6 cellular contexts compared by ENCODE assay signal in the genomic region with DNA sequence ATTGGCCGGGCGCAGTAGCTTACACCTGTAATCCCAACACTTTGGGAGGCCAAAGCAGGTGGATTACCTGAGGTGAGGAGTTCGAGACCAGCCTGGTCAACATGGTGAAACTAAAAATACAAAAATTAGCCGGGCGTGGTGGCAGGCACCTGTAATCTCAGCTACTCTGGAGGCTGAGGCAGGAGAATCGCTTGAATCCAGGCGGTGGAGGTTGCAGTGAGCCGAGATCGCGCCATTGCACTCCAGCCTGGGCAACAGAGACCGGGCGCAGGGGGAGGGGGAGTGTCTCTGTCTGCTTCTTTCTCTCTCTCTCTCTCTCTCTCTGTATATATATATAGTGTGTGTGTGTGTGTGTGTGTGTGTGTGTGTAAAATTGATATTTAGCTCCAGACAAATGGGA. TPM values are rescaled to one million over a fixed set of nuclear protein-coding genes. Genes with fewer than 3 reads are reported as not detected.
A peak's percentile ranks its signal among the peaks of the same experiment; 100 is the strongest.
DNase-seq lines count a peak whose midpoint lies in the region; ATAC-seq, FAIRE-seq and TF ChIP-seq lines count a peak whose summit lies in the region.
"Not testable (repeated sequence)": the region's sequence is repeated elsewhere in the genome, so short reads cannot be mapped to it uniquely, and the experiment has no call there.

No MANE protein-coding gene starts in this region.

- TF ChIP-seq CTCF in Loucy (conservative IDR thresholded peaks at IDR 0.05; ENCODE audit: low read length); K562 (IDR thresholded peaks at IDR 0.05 in 2 of 3, conservative IDR thresholded peaks at IDR 0.05 in 1 of 3; ENCODE audit: insufficient read depth in 2 of 3, low read depth in 1 of 3, low read length in 3 of 3); gastrocnemius medialis (IDR thresholded peaks at IDR 0.05 in 4 of 5, conservative IDR thresholded peaks at IDR 0.05 in 1 of 5): not testable (repeated sequence)

- intact Hi-C loops in K562 (cut with micrococcal nuclease); naive thymus-derived CD4-positive, alpha-beta T cell (cut with micrococcal nuclease); gastrocnemius medialis (cut with DNase I; ENCODE audit: low total_unique reads): not testable (repeated sequence)

- TF ChIP-seq EP300 in K562 (IDR thresholded peaks at IDR 0.05; ENCODE audit: low read length) = not testable (repeated sequence)

- not testable (repeated sequence) for FAIRE-seq in K562 (lab: Jason Lieb, UNC)

- not testable (repeated sequence) for H2AFZ ChIP-seq in Loucy (ENCODE audit: low read length); K562 (ENCODE audit: low read depth, low read length)

- H3K4me3 ChIP-seq in CD4-positive, CD25-positive, alpha-beta regulatory T cell (ENCODE audit: low read depth, low read length) = peak overlapping the region; percentile 26
- H3K4me3 ChIP-seq in Loucy (ENCODE audit: low read length, poor library complexity, severe bottlenecking) = peak overlapping the region; percentile 99
- not testable (repeated sequence) for H3K4me3 ChIP-seq in K562; naive thymus-derived CD4-positive, alpha-beta T cell (ENCODE audit: low read length); gastrocnemius medialis

- H3K27me3 Mint-ChIP-seq in CD4-positive, CD25-positive, alpha-beta regulatory T cell; activated T-cell treated with anti-CD3 and anti-CD28 coated beads, Interleukin-2, amount 50 U/mL, for 24 hours; naive thymus-derived CD4-positive, alpha-beta T cell: not testable (repeated sequence)

- H3F3A ChIP-seq in Loucy (ENCODE audit: low read depth) = not testable (repeated sequence)

- not testable (repeated sequence) for TF ChIP-seq POLR2A in K562 (conservative IDR thresholded peaks at IDR 0.05); gastrocnemius medialis (IDR thresholded peaks at IDR 0.05)

- not testable (repeated sequence) for H3K9me3 ChIP-seq in CD4-positive, CD25-positive, alpha-beta regulatory T cell (ENCODE audit: control insufficient read depth in 2 of 2, low read length in 2 of 2); Loucy (ENCODE audit: insufficient read depth, low read depth, low read length); K562 (replicated peaks; ENCODE audit: control insufficient read depth, insufficient read depth, low read depth, low read length); naive thymus-derived CD4-positive, alpha-beta T cell (ENCODE audit: control insufficient read depth in 2 of 3, low read length in 3 of 3); gastrocnemius medialis

- WGBS in K562 (ENCODE audit: insufficient coverage, low coverage, missing lambda C conversion rate) = 96% methylated on average over 12 of the region's 12 CpGs

- in situ Hi-C loops in K562 (cut with MboI); gastrocnemius medialis (cut with MboI; ENCODE audit: low sequenced_read_pairs in 4 of 4): not testable (repeated sequence)

- peaks cover 100% of the 10 kb centered on the region for H3K79me2 ChIP-seq in Loucy (ENCODE audit: insufficient read depth, low read length)
- peaks cover 100% of the 10 kb centered on the region for H3K79me2 ChIP-seq in K562 (ENCODE audit: control insufficient read depth, insufficient read depth, low read length)

- not testable (repeated sequence) for H3K36me3 Mint-ChIP-seq in CD4-positive, CD25-positive, alpha-beta regulatory T cell
- H3K36me3 Mint-ChIP-seq in activated T-cell treated with anti-CD3 and anti-CD28 coated beads, Interleukin-2, amount 50 U/mL, for 24 hours (ENCODE audit: low read depth) = peaks cover 75% of the 10 kb centered on the region
- H3K36me3 Mint-ChIP-seq in naive thymus-derived CD4-positive, alpha-beta T cell = peaks cover 0 to 16% (median 3%) of the 10 kb centered on the region in 5 donors

- CTCF ChIA-PET in K562 (lab: Yijun Ruan, JAX; ENCODE audit: low intra/inter-chr PET ratio); naive thymus-derived CD4-positive, alpha-beta T cell (lab: Charles Lee): not testable (repeated sequence)

- H3K4me2 ChIP-seq in Loucy (ENCODE audit: low read depth, low read length, poor library complexity, severe bottlenecking) = peak overlapping the region; percentile 92
- not testable (repeated sequence) for H3K4me2 ChIP-seq in K562 (ENCODE audit: insufficient read depth, low read length)

- not testable (repeated sequence) for DNase-seq in CD4-positive, CD25-positive, alpha-beta regulatory T cell; activated T-cell treated with anti-CD3 and anti-CD28 coated beads, Interleukin-2, amount 50 U/mL, for 24 hours; K562 (ENCODE audit: extremely low read depth in 1 of 4, low spot score in 3 of 4); naive thymus-derived CD4-positive, alpha-beta T cell; gastrocnemius medialis

- H3K9ac ChIP-seq in Loucy (ENCODE audit: low read depth, low read length, poor library complexity, severe bottlenecking); K562 (ENCODE audit: insufficient read depth in 1 of 2, low read depth in 2 of 2, low read length in 2 of 2): not testable (repeated sequence)

- peaks cover 80% of the 10 kb centered on the region for H3K4me1 ChIP-seq in CD4-positive, CD25-positive, alpha-beta regulatory T cell (ENCODE audit: control insufficient read depth, insufficient read depth, low read length, poor library complexity, severe bottlenecking)
- H3K4me1 ChIP-seq in Loucy (ENCODE audit: insufficient read depth, low read length, poor library complexity, severe bottlenecking) = peaks cover 60% of the 10 kb centered on the region
- H3K4me1 ChIP-seq in K562 (replicated peaks in 1 of 2; ENCODE audit: control insufficient read depth in 2 of 2, insufficient read depth in 2 of 2, low read length in 2 of 2) = not testable (repeated sequence)
- H3K4me1 ChIP-seq in naive thymus-derived CD4-positive, alpha-beta T cell (ENCODE audit: control insufficient read depth in 2 of 2, insufficient read depth in 2 of 2, low read length in 2 of 2) = peaks cover 33% of the 10 kb centered on the region in 2 donors
- peaks cover 61 to 75% of the 10 kb centered on the region in 2 donors for H3K4me1 ChIP-seq in gastrocnemius medialis

- H3K9me2 ChIP-seq in Loucy (replicated peaks; ENCODE audit: low read depth, low read length) = not testable (repeated sequence)

- not testable (repeated sequence) for H3K9me1 ChIP-seq in K562 (ENCODE audit: control insufficient read depth, insufficient read depth, low read length)

- not testable (repeated sequence) for BruUV-seq in K562 (replicated peaks; lab: Mats Ljungman, UMichigan)

- H3K27ac Mint-ChIP-seq in CD4-positive, CD25-positive, alpha-beta regulatory T cell = peak overlapping the region; percentile 44 to 75 (median 56)
- peak overlapping the region; percentile 78 for H3K27ac Mint-ChIP-seq in activated T-cell treated with anti-CD3 and anti-CD28 coated beads, Interleukin-2, amount 50 U/mL, for 24 hours
- H3K27ac Mint-ChIP-seq in naive thymus-derived CD4-positive, alpha-beta T cell = peak overlapping the region in 6 of 9 donors; percentile 8 to 91 (median 60)

- H3K27ac ChIP-seq in CD4-positive, CD25-positive, alpha-beta regulatory T cell (ENCODE audit: insufficient read depth, low read length, poor library complexity, severe bottlenecking) = peak overlapping the region; percentile 33
- H3K27ac ChIP-seq in K562 (ENCODE audit: extremely low read depth, low read depth, low read length); naive thymus-derived CD4-positive, alpha-beta T cell (ENCODE audit: low read depth, low read length): not testable (repeated sequence)
- H3K27ac ChIP-seq in gastrocnemius medialis = peak overlapping the region in 3 of 4 donors; percentile 11 to 99 (median 25)

- not testable (repeated sequence) for H3K27me3 ChIP-seq in CD4-positive, CD25-positive, alpha-beta regulatory T cell (ENCODE audit: control insufficient read depth, insufficient read depth, low read length); Loucy (ENCODE audit: insufficient read depth, low read length, poor library complexity, severe bottlenecking); K562 (ENCODE audit: control insufficient read depth in 2 of 2, insufficient read depth in 2 of 2, low read length in 2 of 2); naive thymus-derived CD4-positive, alpha-beta T cell (ENCODE audit: control insufficient read depth in 2 of 2, insufficient read depth in 2 of 2, low read length in 2 of 2); gastrocnemius medialis

- peaks cover 28 to 83% (median 40%) of the 10 kb centered on the region in 4 donors for H3K4me1 Mint-ChIP-seq in CD4-positive, CD25-positive, alpha-beta regulatory T cell
- H3K4me1 Mint-ChIP-seq in activated T-cell treated with anti-CD3 and anti-CD28 coated beads, Interleukin-2, amount 50 U/mL, for 24 hours (ENCODE audit: low read depth) = peaks cover 66% of the 10 kb centered on the region
- H3K4me1 Mint-ChIP-seq in naive thymus-derived CD4-positive, alpha-beta T cell = peaks cover 38 to 86% (median 75%) of the 10 kb centered on the region in 7 donors

- not testable (repeated sequence) for TF ChIP-seq RAD21 in K562 (CRISPR knock-in tag; conservative IDR thresholded peaks at IDR 0.05 in 1 of 2, IDR thresholded peaks at IDR 0.05 in 1 of 2)

- not testable (repeated sequence) for H3K36me3 ChIP-seq in CD4-positive, CD25-positive, alpha-beta regulatory T cell (ENCODE audit: control insufficient read depth, insufficient read depth, low read length); Loucy (ENCODE audit: insufficient read depth, low read length)
- H3K36me3 ChIP-seq in K562 (ENCODE audit: control insufficient read depth, insufficient read depth, low read length) = peaks cover 39% of the 10 kb centered on the region
- H3K36me3 ChIP-seq in naive thymus-derived CD4-positive, alpha-beta T cell (ENCODE audit: control insufficient read depth in 2 of 3, insufficient read depth in 3 of 3, low read length in 3 of 3) = peaks cover 0 to 14% (median 0%) of the 10 kb centered on the region in 3 experiments
- peaks cover 0 to 10% of the 10 kb centered on the region in 2 donors for H3K36me3 ChIP-seq in gastrocnemius medialis

- not testable (repeated sequence) for ATAC-seq in CD4-positive, CD25-positive, alpha-beta regulatory T cell (ENCODE audit: low read depth in 2 of 2); K562; naive thymus-derived CD4-positive, alpha-beta T cell; gastrocnemius medialis

- H3K4me3 Mint-ChIP-seq in CD4-positive, CD25-positive, alpha-beta regulatory T cell = peak overlapping the region in 3 of 4 donors; percentile 9 to 82 (median 52)
- peak overlapping the region; percentile 12 for H3K4me3 Mint-ChIP-seq in activated T-cell treated with anti-CD3 and anti-CD28 coated beads, Interleukin-2, amount 50 U/mL, for 24 hours
- peak overlapping the region in 7 of 10 donors; percentile 30 to 69 (median 55) for H3K4me3 Mint-ChIP-seq in naive thymus-derived CD4-positive, alpha-beta T cell

- peaks cover 98% of the 10 kb centered on the region for H4K20me1 ChIP-seq in Loucy (ENCODE audit: insufficient read depth, low read length, poor library complexity, severe bottlenecking)
- peaks cover 24% of the 10 kb centered on the region; the same call in 1 of the 2 replicates for H4K20me1 ChIP-seq in K562 (replicated peaks; ENCODE audit: control insufficient read depth, insufficient read depth, low read length)

- POLR2A ChIA-PET in K562 (lab: Yijun Ruan, JAX) = interaction anchor here (0.7 to 1.2 kb wide), 2 partner anchors 9 to 920 kb away, joined by 3 to 5 read pairs; no protein-coding TSS in a partner anchor
- POLR2A ChIA-PET in naive thymus-derived CD4-positive, alpha-beta T cell (lab: Charles Lee) = interaction anchor here (0.6 to 1.5 kb wide), 4 partner anchors 16 to 58 kb away, joined by 3 to 5 read pairs (median 3); partner anchors contain the start of genes MRPL18 and TCP1

- not testable (repeated sequence) for H3K9me3 Mint-ChIP-seq in CD4-positive, CD25-positive, alpha-beta regulatory T cell; activated T-cell treated with anti-CD3 and anti-CD28 coated beads, Interleukin-2, amount 50 U/mL, for 24 hours; naive thymus-derived CD4-positive, alpha-beta T cell

RNA-seq across cellular contexts. Expression of gene WTAP, which starts 5.2 kb away (rescaled TPM):
- total RNA-seq in CD4-positive, CD25-positive, alpha-beta regulatory T cell = 177 TPM
- polyA plus RNA-seq in CD4-positive, CD25-positive, alpha-beta regulatory T cell = 100 to 1,000 TPM; 145 to 155 (median 150) TPM
- total RNA-seq in K562 (2011; cell fraction: chromatin; rRNA removed; ENCODE audit: low replicate concordance) = 63.3 and 139 TPM in 2 replicates
- total RNA-seq in K562 (2011; cell fraction: nucleolus; rRNA removed) = 28.2 and 43.2 TPM in 2 replicates
- 89.1 and 167 TPM in 2 replicates for total RNA-seq in K562 (2011; cell fraction: nucleoplasm; rRNA removed)
- total RNA-seq in K562 (2014; rRNA removed) (84.3 and 86.0 TPM in 2 replicates), K562 (2014; rRNA removed; fragmentation: Illumina TruSeq; extraction: Trizol) (110 and 124 TPM in 2 replicates), K562 (2015; rRNA removed; fragmentation: Illumina TruSeq; extraction: Trizol) (117 and 123 TPM in 2 replicates), K562 (2021) (105 and 110 TPM in 2 replicates), gastrocnemius medialis (100 to 1,000 TPM; 147 to 238 (median 193) TPM)
- polyA plus RNA-seq in K562 (2011; rRNA removed) (34.7 and 52.4 TPM in 2 replicates), K562 (2014; fragmentation: Illumina TruSeq; extraction: Trizol) (143 and 156 TPM in 2 replicates), K562 (2014; fragmentation: Nextera tagmentation; extraction: Ambion mirVana) (100 to 1,000 TPM in 1 of 2 experiments, 10 to 100 TPM in 1; 73.9 to 115 TPM), K562 (2014; rRNA removed) (83.8 and 91.3 TPM in 2 replicates)
- 13.4 and 22.5 TPM in 2 replicates for polyA plus RNA-seq in K562 (2011; cell fraction: cytosol; rRNA removed)
- polyA plus RNA-seq in K562 (2011; cell fraction: nucleus; rRNA removed) = 36.2 and 36.5 TPM in 2 replicates
- polyA plus RNA-seq in K562 (2012) = 76.6 and 96.2 TPM in 2 replicates
- polyA minus RNA-seq in K562 (2011; rRNA and poly(A)+ RNA removed) = 111 TPM in 2 replicates
- 27.6 and 33.8 TPM in 2 replicates for polyA minus RNA-seq in K562 (2011; cell fraction: cytosol; rRNA and poly(A)+ RNA removed)
- polyA minus RNA-seq in K562 (2011; cell fraction: nucleus; rRNA and poly(A)+ RNA removed) = 46.2 and 76.4 TPM in 2 replicates
- total RNA-seq in naive thymus-derived CD4-positive, alpha-beta T cell = 100 to 1,000 TPM; 117 to 152 (median 141) TPM
- 100 to 1,000 TPM; 131 to 133 TPM for polyA plus RNA-seq in naive thymus-derived CD4-positive, alpha-beta T cell

RNA-seq across cellular contexts. Expression of gene ACAT2, which starts 29.3 kb away (rescaled TPM):
- 29.6 TPM for total RNA-seq in CD4-positive, CD25-positive, alpha-beta regulatory T cell
- polyA plus RNA-seq in CD4-positive, CD25-positive, alpha-beta regulatory T cell = 10 to 100 TPM; 40.8 to 66.0 (median 50.2) TPM
- 97.0 and 119 TPM in 2 replicates for total RNA-seq in K562 (2011; cell fraction: chromatin; rRNA removed; ENCODE audit: low replicate concordance)
- 75.9 and 101 TPM in 2 replicates for total RNA-seq in K562 (2011; cell fraction: nucleolus; rRNA removed)
- 118 and 128 TPM in 2 replicates for total RNA-seq in K562 (2011; cell fraction: nucleoplasm; rRNA removed)
- total RNA-seq in K562 (2014; rRNA removed) (63.0 and 74.1 TPM in 2 replicates), K562 (2014; rRNA removed; fragmentation: Illumina TruSeq; extraction: Trizol) (151 and 166 TPM in 2 replicates), K562 (2015; rRNA removed; fragmentation: Illumina TruSeq; extraction: Trizol) (78.8 and 85.6 TPM in 2 replicates), K562 (2021) (131 and 144 TPM in 2 replicates), gastrocnemius medialis (1 to 10 TPM in 2 of 4 donors, under 1 TPM in 2; 0.59 to 4.6 (median 2.4) TPM)
- polyA plus RNA-seq in K562 (2011; rRNA removed) (265 and 286 TPM in 2 replicates), K562 (2014; fragmentation: Illumina TruSeq; extraction: Trizol) (93.8 and 98.3 TPM in 2 replicates), K562 (2014; fragmentation: Nextera tagmentation; extraction: Ambion mirVana) (100 to 1,000 TPM; 247 to 309 TPM), K562 (2014; rRNA removed) (90.9 and 94.5 TPM in 2 replicates)
- 60.4 and 121 TPM in 2 replicates for polyA plus RNA-seq in K562 (2011; cell fraction: cytosol; rRNA removed)
- polyA plus RNA-seq in K562 (2011; cell fraction: nucleus; rRNA removed) = 71.9 and 123 TPM in 2 replicates
- polyA plus RNA-seq in K562 (2012) = 58.3 and 88.8 TPM in 2 replicates
- polyA minus RNA-seq in K562 (2011; rRNA and poly(A)+ RNA removed) = 193 and 204 TPM in 2 replicates
- polyA minus RNA-seq in K562 (2011; cell fraction: cytosol; rRNA and poly(A)+ RNA removed) = 59.9 and 62.8 TPM in 2 replicates
- 42.4 and 92.6 TPM in 2 replicates for polyA minus RNA-seq in K562 (2011; cell fraction: nucleus; rRNA and poly(A)+ RNA removed)
- total RNA-seq in naive thymus-derived CD4-positive, alpha-beta T cell = 10 to 100 TPM; 18.5 to 53.9 (median 28.0) TPM
- 10 to 100 TPM; 29.1 to 43.1 TPM for polyA plus RNA-seq in naive thymus-derived CD4-positive, alpha-beta T cell

RNA-seq across cellular contexts. Expression of gene SOD2, which starts 39.5 kb away (rescaled TPM):
- total RNA-seq in CD4-positive, CD25-positive, alpha-beta regulatory T cell = 187 TPM
- 100 to 1,000 TPM; 112 to 144 (median 136) TPM for polyA plus RNA-seq in CD4-positive, CD25-positive, alpha-beta regulatory T cell
- total RNA-seq in K562 (2011; cell fraction: chromatin; rRNA removed; ENCODE audit: low replicate concordance) = 40.8 and 47.2 TPM in 2 replicates
- total RNA-seq in K562 (2011; cell fraction: nucleolus; rRNA removed) = 16.8 and 23.3 TPM in 2 replicates
- total RNA-seq in K562 (2011; cell fraction: nucleoplasm; rRNA removed) = 28.5 and 41.5 TPM in 2 replicates
- 87.0 and 95.0 TPM in 2 replicates for total RNA-seq in K562 (2014; rRNA removed)
- 120 and 127 TPM in 2 replicates for total RNA-seq in K562 (2014; rRNA removed; fragmentation: Illumina TruSeq; extraction: Trizol)
- 113 and 115 TPM in 2 replicates for total RNA-seq in K562 (2015; rRNA removed; fragmentation: Illumina TruSeq; extraction: Trizol)
- 140 and 147 TPM in 2 replicates for total RNA-seq in K562 (2021)
- 95.8 and 116 TPM in 2 replicates for polyA plus RNA-seq in K562 (2011; rRNA removed)
- 66.2 and 79.3 TPM in 2 replicates for polyA plus RNA-seq in K562 (2011; cell fraction: cytosol; rRNA removed)
- polyA plus RNA-seq in K562 (2011; cell fraction: nucleus; rRNA removed) = 22.1 and 31.7 TPM in 2 replicates
- 90.1 and 109 TPM in 2 replicates for polyA plus RNA-seq in K562 (2012)
- 113 and 115 TPM in 2 replicates for polyA plus RNA-seq in K562 (2014; fragmentation: Illumina TruSeq; extraction: Trizol)
- polyA plus RNA-seq in K562 (2014; fragmentation: Nextera tagmentation; extraction: Ambion mirVana) = 10 to 100 TPM; 39.8 to 58.3 TPM
- polyA plus RNA-seq in K562 (2014; rRNA removed) = 86.6 and 111 TPM in 2 replicates
- 123 and 131 TPM in 2 replicates for polyA minus RNA-seq in K562 (2011; rRNA and poly(A)+ RNA removed)
- 56.7 and 65.4 TPM in 2 replicates for polyA minus RNA-seq in K562 (2011; cell fraction: cytosol; rRNA and poly(A)+ RNA removed)
- polyA minus RNA-seq in K562 (2011; cell fraction: nucleus; rRNA and poly(A)+ RNA removed) = 17.0 and 33.3 TPM in 2 replicates
- total RNA-seq in naive thymus-derived CD4-positive, alpha-beta T cell = 100 to 1,000 TPM in 4 of 5 experiments, 10 to 100 TPM in 1; 80.2 to 306 (median 105) TPM
- polyA plus RNA-seq in naive thymus-derived CD4-positive, alpha-beta T cell = 100 to 1,000 TPM; 114 to 128 TPM
- over 10,000 TPM; 10,850 to 22,513 (median 13,452) TPM for total RNA-seq in gastrocnemius medialis

RNA-seq across cellular contexts. Expression of gene TCP1, which starts 56.9 kb away (rescaled TPM):
- total RNA-seq in CD4-positive, CD25-positive, alpha-beta regulatory T cell = 205 TPM
- 100 to 1,000 TPM in 2 of 4 donors, 10 to 100 TPM in 2; 83.6 to 121 (median 99.9) TPM for polyA plus RNA-seq in CD4-positive, CD25-positive, alpha-beta regulatory T cell
- 417 and 829 TPM in 2 replicates for total RNA-seq in K562 (2011; cell fraction: chromatin; rRNA removed; ENCODE audit: low replicate concordance)
- 282 and 299 TPM in 2 replicates for total RNA-seq in K562 (2011; cell fraction: nucleolus; rRNA removed)
- total RNA-seq in K562 (2011; cell fraction: nucleoplasm; rRNA removed) = 449 and 476 TPM in 2 replicates
- total RNA-seq in K562 (2014; rRNA removed) = 515 and 618 TPM in 2 replicates
- 801 and 895 TPM in 2 replicates for total RNA-seq in K562 (2014; rRNA removed; fragmentation: Illumina TruSeq; extraction: Trizol)
- 711 and 732 TPM in 2 replicates for total RNA-seq in K562 (2015; rRNA removed; fragmentation: Illumina TruSeq; extraction: Trizol)
- 627 and 658 TPM in 2 replicates for total RNA-seq in K562 (2021)
- polyA plus RNA-seq in K562 (2011; rRNA removed) = 276 and 332 TPM in 2 replicates
- 190 and 209 TPM in 2 replicates for polyA plus RNA-seq in K562 (2011; cell fraction: cytosol; rRNA removed)
- polyA plus RNA-seq in K562 (2011; cell fraction: nucleus; rRNA removed) = 340 and 385 TPM in 2 replicates
- polyA plus RNA-seq in K562 (2012) = 349 and 560 TPM in 2 replicates
- polyA plus RNA-seq in K562 (2014; fragmentation: Illumina TruSeq; extraction: Trizol) = 575 and 659 TPM in 2 replicates
- 100 to 1,000 TPM; 475 to 645 TPM for polyA plus RNA-seq in K562 (2014; fragmentation: Nextera tagmentation; extraction: Ambion mirVana)
- 311 and 331 TPM in 2 replicates for polyA plus RNA-seq in K562 (2014; rRNA removed)
- 971 and 1,025 TPM in 2 replicates for polyA minus RNA-seq in K562 (2011; rRNA and poly(A)+ RNA removed)
- polyA minus RNA-seq in K562 (2011; cell fraction: cytosol; rRNA and poly(A)+ RNA removed) = 585 and 708 TPM in 2 replicates
- 302 and 460 TPM in 2 replicates for polyA minus RNA-seq in K562 (2011; cell fraction: nucleus; rRNA and poly(A)+ RNA removed)
- total RNA-seq in naive thymus-derived CD4-positive, alpha-beta T cell = 100 to 1,000 TPM; 147 to 225 (median 154) TPM
- polyA plus RNA-seq in naive thymus-derived CD4-positive, alpha-beta T cell = 100 to 1,000 TPM in 1 of 2 donors, 10 to 100 TPM in 1; 63.3 to 111 TPM
- total RNA-seq in gastrocnemius medialis = 100 to 1,000 TPM; 135 to 256 (median 166) TPM

RNA-seq across cellular contexts. Expression of gene MRPL18, which starts 57.7 kb away (rescaled TPM):
- 21.7 TPM for total RNA-seq in CD4-positive, CD25-positive, alpha-beta regulatory T cell
- polyA plus RNA-seq in CD4-positive, CD25-positive, alpha-beta regulatory T cell = 100 to 1,000 TPM in 2 of 4 donors, 10 to 100 TPM in 2; 86.9 to 122 (median 103) TPM
- total RNA-seq in K562 (2011; cell fraction: chromatin; rRNA removed; ENCODE audit: low replicate concordance) = 16.7 and 22.8 TPM in 2 replicates
- 19.2 and 19.5 TPM in 2 replicates for total RNA-seq in K562 (2011; cell fraction: nucleolus; rRNA removed)
- total RNA-seq in K562 (2011; cell fraction: nucleoplasm; rRNA removed) = 26.3 and 35.2 TPM in 2 replicates
- 182 and 213 TPM in 2 replicates for total RNA-seq in K562 (2014; rRNA removed)
- total RNA-seq in K562 (2014; rRNA removed; fragmentation: Illumina TruSeq; extraction: Trizol) = 176 and 177 TPM in 2 replicates
- total RNA-seq in K562 (2015; rRNA removed; fragmentation: Illumina TruSeq; extraction: Trizol) = 181 and 197 TPM in 2 replicates
- total RNA-seq in K562 (2021) = 158 and 162 TPM in 2 replicates
- 142 and 149 TPM in 2 replicates for polyA plus RNA-seq in K562 (2011; rRNA removed)
- polyA plus RNA-seq in K562 (2011; cell fraction: cytosol; rRNA removed) = 83.2 and 101 TPM in 2 replicates
- polyA plus RNA-seq in K562 (2011; cell fraction: nucleus; rRNA removed) = 56.0 and 76.4 TPM in 2 replicates
- 136 and 193 TPM in 2 replicates for polyA plus RNA-seq in K562 (2012)
- polyA plus RNA-seq in K562 (2014; fragmentation: Illumina TruSeq; extraction: Trizol) = 175 and 196 TPM in 2 replicates
- 100 to 1,000 TPM; 395 to 456 TPM for polyA plus RNA-seq in K562 (2014; fragmentation: Nextera tagmentation; extraction: Ambion mirVana)
- polyA plus RNA-seq in K562 (2014; rRNA removed) = 220 and 256 TPM in 2 replicates
- polyA minus RNA-seq in K562 (2011; rRNA and poly(A)+ RNA removed) = 64.8 and 70.6 TPM in 2 replicates
- polyA minus RNA-seq in K562 (2011; cell fraction: cytosol; rRNA and poly(A)+ RNA removed) = 28.2 and 34.9 TPM in 2 replicates
- 13.5 and 23.9 TPM in 2 replicates for polyA minus RNA-seq in K562 (2011; cell fraction: nucleus; rRNA and poly(A)+ RNA removed)
- 10 to 100 TPM; 18.8 to 67.9 (median 39.4) TPM for total RNA-seq in naive thymus-derived CD4-positive, alpha-beta T cell
- polyA plus RNA-seq in naive thymus-derived CD4-positive, alpha-beta T cell = 100 to 1,000 TPM in 1 of 2 donors, 10 to 100 TPM in 1; 90.3 to 122 TPM
- total RNA-seq in gastrocnemius medialis = 100 to 1,000 TPM in 1 of 4 donors, 10 to 100 TPM in 3; 54.0 to 122 (median 69.0) TPM

Comparison
In these comparisons a context has a peak if more than half of its experiments do, and no peak if none do; other contexts are left out.
1. RNA of gene SOD2, which starts 39.5 kb away (total RNA-seq): 10,850 to 22,513 TPM in gastrocnemius medialis; 187 TPM in CD4-positive, CD25-positive, alpha-beta regulatory T cell (single experiment), 16.8 to 147 TPM in K562 and 80.2 to 306 TPM in naive thymus-derived CD4-positive, alpha-beta T cell; every median in the first group is over 10 times any median in the second.
2. Peak in every context shown above with its lines, with median percentiles within 50 percentile points of each other: H3K27ac Mint-ChIP-seq and H3K4me3 Mint-ChIP-seq.